ENCODE assay signal across 29 cellular contexts in genomic region chr6:157209865-157210530, GRCh38.
A peak's percentile ranks its signal among the peaks of the same experiment; 100 is the strongest.
DNase-seq lines count a peak whose midpoint lies in the region; ATAC-seq, FAIRE-seq and TF ChIP-seq lines count a peak whose summit lies in the region.
"Had no signal": no experiment of that assay in that cellular context is flagged by ENCODE, and none has a peak within 500 bp of the region (broad histone marks: within the 10 kb centered on the region; RNA-seq: fewer than 3 reads in every experiment).

No MANE protein-coding gene starts in this region.

- POLR2A ChIA-PET in CD8-positive, alpha-beta T cell (lab: Charles Lee): no interaction called here

- peak overlapping the region in 2 of 3 donors; percentile 41 to 46 for H3K27ac Mint-ChIP-seq in IgD-negative memory B cell
- H3K27ac Mint-ChIP-seq in astrocyte (ENCODE audit: unreplicated experiment): no peak overlapping the region
- H3K27ac Mint-ChIP-seq in stimulated activated effector memory CD8-positive, alpha-beta T cell treated with anti-CD3 and anti-CD28 coated beads, Interleukin-12 subunit alpha, Interleukin-12 subunit beta, amount 100 ng/mL, for 72 hours: no peak overlapping the region
- H3K27ac Mint-ChIP-seq in CD8-positive, alpha-beta T cell: no peak overlapping the region
- H3K27ac Mint-ChIP-seq: HFFc6 had no signal

- H3K9ac ChIP-seq in astrocyte (ENCODE audit: low read length): no peak overlapping the region
- H3K9ac ChIP-seq: SK-N-SH had no signal

- no peak overlapping the region for H2AFZ ChIP-seq in astrocyte (ENCODE audit: low read depth, low read length)
- H2AFZ ChIP-seq: PC-9 had no signal

- no peaks in the 10 kb centered on the region for H3K4me1 ChIP-seq in astrocyte (ENCODE audit: insufficient read depth, low read length)
- no peaks in the 10 kb centered on the region for H3K4me1 ChIP-seq in CD8-positive, alpha-beta T cell (ENCODE audit: insufficient read depth, low read length)
- H3K4me1 ChIP-seq: esophagus squamous epithelium, foreskin keratinocyte had no signal

- peak; percentile 60 to 78 for ATAC-seq in activated CD4-positive, CD25-positive, alpha-beta regulatory T cell treated with anti-CD3 and anti-CD28 coated beads, Interleukin-2, amount 50 U/mL, for 24 hours
- ATAC-seq in stimulated activated effector memory CD8-positive, alpha-beta T cell treated with anti-CD3 and anti-CD28 coated beads, Interleukin-12 subunit alpha, Interleukin-12 subunit beta, amount 100 ng/mL, for 72 hours: peak; percentile 80
- no peak for ATAC-seq in CD8-positive, alpha-beta T cell
- ATAC-seq: foreskin keratinocyte; naive thymus-derived CD8-positive, alpha-beta T cell had no signal

- no peaks in the 10 kb centered on the region for H3K9me3 ChIP-seq in astrocyte (ENCODE audit: insufficient read depth, low read depth, low read length)
- H3K9me3 ChIP-seq in CD8-positive, alpha-beta T cell (ENCODE audit: low read length): no peaks in the 10 kb centered on the region
- H3K9me3 ChIP-seq: body of pancreas, esophagus squamous epithelium, SK-N-SH had no signal

- no peaks in the 10 kb centered on the region for H4K20me1 ChIP-seq in astrocyte (ENCODE audit: insufficient read depth, low read length)

- FAIRE-seq in astrocyte (lab: Jason Lieb, UNC): peak; percentile 37

- no peaks in the 10 kb centered on the region for H3K4me1 Mint-ChIP-seq in IgD-negative memory B cell
- H3K4me1 Mint-ChIP-seq in astrocyte (ENCODE audit: low read depth, unreplicated experiment): peaks cover 1% of the 10 kb centered on the region
- H3K4me1 Mint-ChIP-seq in stimulated activated effector memory CD8-positive, alpha-beta T cell treated with anti-CD3 and anti-CD28 coated beads, Interleukin-12 subunit alpha, Interleukin-12 subunit beta, amount 100 ng/mL, for 72 hours: peaks cover 6% of the 10 kb centered on the region
- no peaks in the 10 kb centered on the region for H3K4me1 Mint-ChIP-seq in CD8-positive, alpha-beta T cell (ENCODE audit: low read depth)
- H3K4me1 Mint-ChIP-seq: CD14-positive monocyte; naive thymus-derived CD8-positive, alpha-beta T cell had no signal

- no peaks in the 10 kb centered on the region for H3K9me3 Mint-ChIP-seq in IgD-negative memory B cell
- no peaks in the 10 kb centered on the region for H3K9me3 Mint-ChIP-seq in astrocyte (ENCODE audit: unreplicated experiment)
- no peaks in the 10 kb centered on the region for H3K9me3 Mint-ChIP-seq in stimulated activated effector memory CD8-positive, alpha-beta T cell treated with anti-CD3 and anti-CD28 coated beads, Interleukin-12 subunit alpha, Interleukin-12 subunit beta, amount 100 ng/mL, for 72 hours
- H3K9me3 Mint-ChIP-seq in CD8-positive, alpha-beta T cell: no peaks in the 10 kb centered on the region
- H3K9me3 Mint-ChIP-seq: CD14-positive monocyte; HFFc6; naive thymus-derived CD8-positive, alpha-beta T cell had no signal

- no peaks in the 10 kb centered on the region for H3K27me3 ChIP-seq in astrocyte (ENCODE audit: insufficient read depth, low read length)
- no peaks in the 10 kb centered on the region for H3K27me3 ChIP-seq in CD8-positive, alpha-beta T cell (ENCODE audit: insufficient read depth, low read length)
- H3K27me3 ChIP-seq: body of pancreas, esophagus squamous epithelium, foreskin keratinocyte had no signal

- H3K4me2 ChIP-seq in astrocyte (ENCODE audit: low read length): no peak overlapping the region
- H3K4me2 ChIP-seq: PC-9, SK-N-SH had no signal

- no peak overlapping the region for H3K4me3 ChIP-seq in astrocyte (ENCODE audit: insufficient read depth, low read depth, low read length)
- no peak overlapping the region for H3K4me3 ChIP-seq in CD8-positive, alpha-beta T cell (ENCODE audit: low read depth, low read length)
- H3K4me3 ChIP-seq: body of pancreas, esophagus squamous epithelium, PC-9 had no signal

- no peaks in the 10 kb centered on the region for H3K79me2 ChIP-seq in astrocyte (ENCODE audit: insufficient read depth, low read length)

- intact Hi-C loops in CD8-positive, alpha-beta T cell (cut with DNase I, micrococcal nuclease): no loop called here

- H3K36me3 ChIP-seq in astrocyte (ENCODE audit: insufficient read depth, low read length): peaks cover 13% of the 10 kb centered on the region
- H3K36me3 ChIP-seq in CD8-positive, alpha-beta T cell (ENCODE audit: insufficient read depth, low read length): peaks cover 9% of the 10 kb centered on the region

- CTCF ChIA-PET in CD8-positive, alpha-beta T cell (lab: Charles Lee): no interaction called here

- DNase-seq in activated CD4-positive, CD25-positive, alpha-beta regulatory T cell (lab: John Stamatoyannopoulos, UW): no peak
- no peak for DNase-seq in astrocyte (ENCODE audit: low read depth)
- no peak for DNase-seq in stimulated activated effector memory CD8-positive, alpha-beta T cell treated with anti-CD3 and anti-CD28 coated beads, Interleukin-12 subunit alpha, Interleukin-12 subunit beta, amount 100 ng/mL, for 72 hours (ENCODE audit: low spot score in 2 of 2)
- DNase-seq in CD8-positive, alpha-beta T cell: no peak
- no peak for DNase-seq in HCEC 1CT
- no peak for DNase-seq in NCI-H345 treated with DMSO at 0.1 percent for 48 hours (lab: John Stamatoyannopoulos, UW; ENCODE audit: unreplicated experiment)
- DNase-seq: 8988T; activated CD4-positive, CD25-positive, alpha-beta regulatory T cell treated with anti-CD3 and anti-CD28 coated beads, Interleukin-2, amount 50 U/mL, for 72 hours; activated CD8-positive, alpha-beta memory T cell treated with anti-CD3 and anti-CD28 coated beads for 24 hours; activated naive CD4-positive, alpha-beta T cell; body of pancreas; esophagus squamous epithelium; foreskin keratinocyte; HFFc6; kidney glomerular epithelial cell; midbrain; naive thymus-derived CD8-positive, alpha-beta T cell; NCI-H1092; NCI-H1694 treated with DMSO at 0.1 percent for 48 hours; NCI-H2171 treated with DMSO at 0.1 percent for 48 hours; NCI-H524; occipital lobe; PC-9; SK-N-SH; stimulated activated CD4-positive, alpha-beta T cell treated with anti-CD3 and anti-CD28 coated beads, Interleukin-4, amount 100 ng/mL, for 1 hour; trophoblast cell had no signal

- no peak for TF ChIP-seq CTCF in astrocyte (IDR thresholded peaks at IDR 0.05; ENCODE audit: insufficient read depth, low read depth, low read length)
- no peak for TF ChIP-seq CTCF in CD8-positive, alpha-beta T cell (IDR thresholded peaks at IDR 0.05)

- no peak overlapping the region for H3K27ac ChIP-seq in astrocyte (ENCODE audit: low read depth, low read length)
- H3K27ac ChIP-seq in CD8-positive, alpha-beta T cell (ENCODE audit: low read depth, low read length): no peak overlapping the region
- H3K27ac ChIP-seq: esophagus squamous epithelium, foreskin keratinocyte, PC-9 had no signal

- H3K27me3 Mint-ChIP-seq in IgD-negative memory B cell (no peaks in the 10 kb centered on the region), astrocyte (ENCODE audit: low read depth, unreplicated experiment) (no peaks in the 10 kb centered on the region)
- no peaks in the 10 kb centered on the region for H3K27me3 Mint-ChIP-seq in CD8-positive, alpha-beta T cell (ENCODE audit: low read depth)
- H3K27me3 Mint-ChIP-seq: naive thymus-derived CD8-positive, alpha-beta T cell had no signal

- H3K4me3 Mint-ChIP-seq in IgD-negative memory B cell: no peak overlapping the region
- no peak overlapping the region for H3K4me3 Mint-ChIP-seq in astrocyte (ENCODE audit: unreplicated experiment)
- no peak overlapping the region for H3K4me3 Mint-ChIP-seq in stimulated activated effector memory CD8-positive, alpha-beta T cell treated with anti-CD3 and anti-CD28 coated beads, Interleukin-12 subunit alpha, Interleukin-12 subunit beta, amount 100 ng/mL, for 72 hours
- no peak overlapping the region for H3K4me3 Mint-ChIP-seq in CD8-positive, alpha-beta T cell
- H3K4me3 Mint-ChIP-seq: CD14-positive monocyte; HFFc6; naive thymus-derived CD8-positive, alpha-beta T cell had no signal

- H3K36me3 Mint-ChIP-seq in IgD-negative memory B cell: peaks cover 6% of the 10 kb centered on the region
- H3K36me3 Mint-ChIP-seq in astrocyte (ENCODE audit: low read depth, unreplicated experiment): peaks cover 12% of the 10 kb centered on the region
- H3K36me3 Mint-ChIP-seq in stimulated activated effector memory CD8-positive, alpha-beta T cell treated with anti-CD3 and anti-CD28 coated beads, Interleukin-12 subunit alpha, Interleukin-12 subunit beta, amount 100 ng/mL, for 72 hours: peaks cover 49% of the 10 kb centered on the region
- peaks cover 32% of the 10 kb centered on the region for H3K36me3 Mint-ChIP-seq in CD8-positive, alpha-beta T cell

Comparison
In these comparisons a context has a peak if more than half of its experiments do, and no peak if none do; other contexts are left out.
1. H3K27ac Mint-ChIP-seq: peak in IgD-negative memory B cell (2 of 3); none in astrocyte (single experiment), stimulated activated effector memory CD8-positive, alpha-beta T cell treated with anti-CD3 and anti-CD28 coated beads, Interleukin-12 subunit alpha, Interleukin-12 subunit beta, amount 100 ng/mL, for 72 hours (single experiment) and CD8-positive, alpha-beta T cell (single experiment).